8 cellular contexts compared by ENCODE assay signal in genomic region chr2:106885981-106886915, GRCh38. TPM values are rescaled to one million over a fixed set of nuclear protein-coding genes. Genes with fewer than 3 reads are reported as not detected.
A peak's percentile ranks its signal among the peaks of the same experiment; 100 is the strongest.
DNase-seq lines count a peak whose midpoint lies in the region; ATAC-seq and TF ChIP-seq lines count a peak whose summit lies in the region.

Gene ST6GAL2 (minus strand): TSS chr2:106886167. CDS start chr2:106843977, 42,190 bp downstream.

- DNase-seq in DMS53 (lab: John Stamatoyannopoulos, UW) = peak; percentile 84
- DNase-seq in NCI-H345 treated with DMSO at 0.1 percent for 48 hours (lab: John Stamatoyannopoulos, UW; ENCODE audit: unreplicated experiment) = peak; percentile 18
- DNase-seq in foreskin keratinocyte = peak; percentile 9 to 21
- no peak for DNase-seq in omental fat pad (ENCODE audit: low spot score)
- DNase-seq in NCI-H2107 (lab: John Stamatoyannopoulos, UW) = no peak
- DNase-seq in activated CD4-positive, alpha-beta T cell treated with anti-CD3 and anti-CD28 coated beads for 1 hour = no peak
- no peak for DNase-seq in DMS114 treated with DMSO at 0.1 percent for 48 hours (lab: John Stamatoyannopoulos, UW; ENCODE audit: unreplicated experiment)

- ATAC-seq in foreskin keratinocyte (peak; percentile 54), omental fat pad (ENCODE audit: low FRiP score) (peak; percentile 60), HG03378 (IDR thresholded peaks at IDR 0.05; ENCODE audit: unreplicated experiment) (no peak)

- peaks cover 61% of the 10 kb centered on the region for H3K27me3 ChIP-seq in foreskin keratinocyte

- no peak within 1 kb of the TSS for H3K27ac ChIP-seq in foreskin keratinocyte

- H3K4me1 ChIP-seq in foreskin keratinocyte = no peaks in the 10 kb centered on the region

- TF ChIP-seq CTCF in foreskin keratinocyte (conservative IDR thresholded peaks at IDR 0.05) (no peak), omental fat pad (IDR thresholded peaks at IDR 0.05) (no peak)

RNA-seq across cellular contexts. Expression of gene ST6GAL2, which starts in this region (rescaled TPM):
- 0.03 and 0.04 TPM in 2 replicates for total RNA-seq in foreskin keratinocyte
- 0.02 TPM in 1 of 2 replicates, not detected in the other for polyA plus RNA-seq in foreskin keratinocyte
- 1 to 10 TPM in 1 of 4 donors, under 1 TPM in 3; 0.13 to 1.7 (median 0.57) TPM for total RNA-seq in omental fat pad

Comparison
In these comparisons a context has a peak if more than half of its experiments do, and no peak if none do; other contexts are left out.
1. Peak in DNase-seq and ATAC-seq in foreskin keratinocyte; RNA of the gene not detected or under 1 TPM.
2. DNase-seq: peak in DMS53 (single experiment) and NCI-H345 treated with DMSO at 0.1 percent for 48 hours (single experiment); none in omental fat pad (single experiment), NCI-H2107 (single experiment), activated CD4-positive, alpha-beta T cell treated with anti-CD3 and anti-CD28 coated beads for 1 hour (single experiment) and DMS114 treated with DMSO at 0.1 percent for 48 hours (single experiment).